ENCODE assay signal across 26 cellular contexts in the genomic region with DNA sequence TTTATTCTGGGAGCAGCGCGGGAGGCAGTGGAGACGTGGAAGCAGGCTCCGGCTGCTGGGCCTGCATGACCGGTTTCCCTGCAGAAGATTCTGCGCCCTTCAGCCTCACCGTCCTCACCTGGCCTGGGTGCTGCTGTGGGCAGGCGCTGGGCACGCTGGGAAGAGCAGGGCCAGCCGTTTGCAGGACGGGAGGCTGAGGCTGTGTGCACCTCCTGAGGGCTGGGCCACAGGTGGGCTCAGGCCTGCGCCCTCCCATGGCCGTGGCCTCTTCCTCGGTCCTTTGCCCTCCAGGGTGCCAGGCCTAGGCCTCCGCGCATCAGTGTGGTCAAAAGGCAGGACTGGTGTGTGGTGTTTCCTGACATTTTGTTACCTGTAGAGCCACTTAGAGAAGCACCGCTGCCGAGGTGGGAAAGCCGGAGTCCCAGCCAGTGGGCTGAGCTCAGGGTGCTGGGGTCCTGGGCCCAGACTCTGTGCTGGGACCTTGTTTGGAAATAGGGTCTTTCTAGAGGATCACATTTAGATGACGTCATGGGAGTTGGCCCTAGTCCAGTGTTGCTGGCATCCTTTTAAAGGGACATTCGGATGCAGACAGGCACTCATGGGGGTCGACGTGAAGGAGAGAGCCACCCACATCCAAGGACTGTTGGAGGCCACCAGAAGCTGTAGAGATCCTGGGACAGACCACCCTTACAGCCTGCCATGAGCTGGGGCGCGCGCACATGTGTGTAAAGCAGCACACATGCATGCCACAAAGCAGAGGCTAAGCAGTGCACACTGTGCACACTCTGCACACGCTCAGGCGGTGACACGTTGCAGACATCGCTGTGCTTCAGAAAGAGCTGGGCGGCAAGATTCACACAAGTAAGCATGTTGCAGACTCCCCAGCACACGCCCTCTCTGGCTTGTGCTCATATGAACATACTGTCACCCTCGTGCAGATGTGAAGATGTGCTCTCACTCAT.
"Had no signal": no experiment of that assay in that cellular context is flagged by ENCODE, and none has a peak within 500 bp of the region (broad histone marks: within the 10 kb centered on the region; RNA-seq: fewer than 3 reads in every experiment).

No MANE protein-coding gene starts in this region.

- H3K27ac Mint-ChIP-seq: activated CD4-positive, alpha-beta memory T cell treated with anti-CD3 and anti-CD28 coated beads for 36 hours; activated CD4-positive, alpha-beta T cell treated with anti-CD3 and anti-CD28 coated beads, Interleukin-2, amount 10 ng/mL, durations not matched to agents 24 days and 14 days; activated naive CD4-positive, alpha-beta T cell treated with anti-CD3 and anti-CD28 coated beads for 36 hours; activated naive CD8-positive, alpha-beta T cell treated with anti-CD3 and anti-CD28 coated beads for 36 hours; activated T-helper 1 cell treated with anti-CD3 and anti-CD28 coated beads, Interleukin-12 subunit alpha, Interleukin-12 subunit beta, Interleukin-2, Interleukin-4 antibody, amounts not matched to agents 30 ng/mL and 10 ng/mL and 1 ng/mL, durations not matched to agents 14 hours and 24 hours and 36 hours; memory B cell; naive thymus-derived CD4-positive, alpha-beta T cell; T-helper 17 cell had no signal

- H3K27ac ChIP-seq: adrenal gland, brain microvascular endothelial cell, epithelial cell of prostate, gastrocnemius medialis, hepatocyte, right lobe of liver, upper lobe of left lung had no signal

- H3K79me2 ChIP-seq: hepatocyte had no signal

- H3K9me3 ChIP-seq: adrenal gland, gastrocnemius medialis, right lobe of liver, upper lobe of left lung had no signal

- ATAC-seq: gastrocnemius medialis; left cardiac atrium; naive thymus-derived CD4-positive, alpha-beta T cell; right lobe of liver; stimulated activated naive CD8-positive, alpha-beta T cell treated with anti-CD3 and anti-CD28 coated beads, Interleukin-15, Interleukin-2, amounts not matched to agents 100 U/mL and 50 U/mL, for 24 hours; T-helper 17 cell had no signal

- H2AFZ ChIP-seq: hepatocyte had no signal

- H3K36me3 ChIP-seq: adrenal gland, brain microvascular endothelial cell, gastrocnemius medialis, right lobe of liver, upper lobe of left lung had no signal

- H3K4me1 ChIP-seq: adrenal gland, gastrocnemius medialis, right lobe of liver, upper lobe of left lung had no signal

- DNase-seq: activated CD4-positive, alpha-beta memory T cell treated with anti-CD3 and anti-CD28 coated beads for 36 hours; activated CD4-positive, alpha-beta T cell treated with anti-CD3 and anti-CD28 coated beads, Interleukin-2, amount 10 ng/mL, durations not matched to agents 24 days and 14 days; activated CD4-positive, CD25-positive, alpha-beta regulatory T cell treated with anti-CD3 and anti-CD28 coated beads, Interleukin-2, amount 50 U/mL, for 72 hours; activated CD8-positive, alpha-beta memory T cell treated with anti-CD3 and anti-CD28 coated beads, Interleukin-2, amount 50 U/mL, for 4 hours; activated effector memory CD4-positive, alpha-beta T cell treated with anti-CD3 and anti-CD28 coated beads, Interleukin-2, amount 50 U/mL, for 16 hours; activated naive CD4-positive, alpha-beta T cell treated with anti-CD3 and anti-CD28 coated beads for 36 hours; activated naive CD8-positive, alpha-beta T cell treated with anti-CD3 and anti-CD28 coated beads for 36 hours; activated T-cell treated with anti-CD3 and anti-CD28 coated beads, Interleukin-2, amount 50 U/mL, for 1 hour; adrenal gland; brain microvascular endothelial cell; gastrocnemius medialis; islet precursor cell; left cardiac atrium; midbrain; naive thymus-derived CD4-positive, alpha-beta T cell; stimulated activated CD4-positive, alpha-beta T cell treated with anti-CD3 and anti-CD28 coated beads, Interleukin-12 subunit alpha, Interleukin-12 subunit beta, amount 100 ng/mL, for 4 hours; stimulated activated CD4-positive, alpha-beta T cell treated with anti-CD3 and anti-CD28 coated beads, Interleukin-4, amount 100 ng/mL, for 1 hour; stimulated activated naive CD8-positive, alpha-beta T cell treated with anti-CD3 and anti-CD28 coated beads, Interleukin-15, Interleukin-2, amounts not matched to agents 100 U/mL and 50 U/mL, for 24 hours; T-helper 17 cell; T1000; upper lobe of left lung had no signal

- H3K27me3 Mint-ChIP-seq: activated CD4-positive, alpha-beta memory T cell treated with anti-CD3 and anti-CD28 coated beads for 36 hours; activated CD4-positive, alpha-beta T cell treated with anti-CD3 and anti-CD28 coated beads, Interleukin-2, amount 10 ng/mL, durations not matched to agents 24 days and 14 days; activated naive CD8-positive, alpha-beta T cell treated with anti-CD3 and anti-CD28 coated beads for 36 hours; naive thymus-derived CD4-positive, alpha-beta T cell had no signal

- H3K4me3 Mint-ChIP-seq: activated CD4-positive, alpha-beta memory T cell treated with anti-CD3 and anti-CD28 coated beads for 36 hours; activated CD4-positive, alpha-beta T cell treated with anti-CD3 and anti-CD28 coated beads, Interleukin-2, amount 10 ng/mL, durations not matched to agents 24 days and 14 days; activated naive CD4-positive, alpha-beta T cell treated with anti-CD3 and anti-CD28 coated beads for 36 hours; activated naive CD8-positive, alpha-beta T cell treated with anti-CD3 and anti-CD28 coated beads for 36 hours; activated T-helper 1 cell treated with anti-CD3 and anti-CD28 coated beads, Interleukin-12 subunit alpha, Interleukin-12 subunit beta, Interleukin-2, Interleukin-4 antibody, amounts not matched to agents 30 ng/mL and 10 ng/mL and 1 ng/mL, durations not matched to agents 14 hours and 24 hours and 36 hours; memory B cell; naive thymus-derived CD4-positive, alpha-beta T cell; T-helper 17 cell had no signal

- H3K9me3 Mint-ChIP-seq: activated CD4-positive, alpha-beta memory T cell treated with anti-CD3 and anti-CD28 coated beads for 36 hours; activated naive CD4-positive, alpha-beta T cell treated with anti-CD3 and anti-CD28 coated beads for 36 hours; activated naive CD8-positive, alpha-beta T cell treated with anti-CD3 and anti-CD28 coated beads for 36 hours had no signal

- H3K27me3 ChIP-seq: adrenal gland, brain microvascular endothelial cell, hepatocyte, right lobe of liver, upper lobe of left lung had no signal

- H3K4me2 ChIP-seq: hepatocyte had no signal

- H3K36me3 Mint-ChIP-seq: activated CD4-positive, alpha-beta memory T cell treated with anti-CD3 and anti-CD28 coated beads for 36 hours; activated naive CD8-positive, alpha-beta T cell treated with anti-CD3 and anti-CD28 coated beads for 36 hours; memory B cell; naive thymus-derived CD4-positive, alpha-beta T cell had no signal

- H3K4me3 ChIP-seq: adrenal gland, gastrocnemius medialis, hepatocyte, right lobe of liver, upper lobe of left lung had no signal

- H3K4me1 Mint-ChIP-seq: activated CD4-positive, alpha-beta T cell treated with anti-CD3 and anti-CD28 coated beads, Interleukin-2, amount 10 ng/mL, durations not matched to agents 24 days and 14 days; activated naive CD8-positive, alpha-beta T cell treated with anti-CD3 and anti-CD28 coated beads for 36 hours had no signal
